Comparison of ENCODE assay signal across 10 cellular contexts in the genomic region with DNA sequence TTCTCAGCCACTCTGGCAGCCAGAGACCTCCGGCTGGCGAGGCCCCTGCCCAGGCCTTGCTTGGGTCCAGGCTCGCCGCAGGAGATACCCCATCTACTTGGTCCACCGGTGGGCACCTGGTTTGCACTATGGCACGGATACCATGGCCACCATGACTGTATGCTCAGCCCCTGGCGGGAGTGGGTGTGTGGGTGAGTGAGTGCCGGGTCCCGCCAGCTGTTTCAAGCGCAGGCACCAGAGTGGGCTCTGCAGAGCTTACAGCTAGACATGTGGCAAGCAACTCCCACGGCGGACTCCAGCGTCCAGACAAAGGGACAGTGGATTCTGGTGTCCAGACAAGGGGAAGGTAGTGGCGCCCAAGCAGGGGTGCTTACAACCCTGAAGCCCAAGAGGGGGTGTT. TPM values are rescaled to one million over a fixed set of nuclear protein-coding genes. Genes with fewer than 3 reads are reported as not detected.
A peak's percentile ranks its signal among the peaks of the same experiment; 100 is the strongest.
DNase-seq lines count a peak whose midpoint lies in the region; ATAC-seq and TF ChIP-seq lines count a peak whose summit lies in the region.
"Had no signal": no experiment of that assay in that cellular context is flagged by ENCODE, and none has a peak within 500 bp of the region (broad histone marks: within the 10 kb centered on the region; RNA-seq: fewer than 3 reads in every experiment).

No MANE protein-coding gene starts in this region.

- CTCF ChIA-PET in naive thymus-derived CD4-positive, alpha-beta T cell (lab: Charles Lee) = no interaction called here

- peaks cover 22% of the 10 kb centered on the region for H3K4me1 ChIP-seq in HUES6 (ENCODE audit: control insufficient read depth, insufficient read depth, low read length)
- peaks cover 26 to 27% of the 10 kb centered on the region in 2 donors for H3K4me1 ChIP-seq in naive thymus-derived CD4-positive, alpha-beta T cell (ENCODE audit: control insufficient read depth in 2 of 2, insufficient read depth in 2 of 2, low read length in 2 of 2)

- POLR2A ChIA-PET in naive thymus-derived CD4-positive, alpha-beta T cell (lab: Charles Lee) = interaction anchor here (0.7 to 1.2 kb wide), 4 partner anchors 10 to 1053 kb away, joined by 3 to 4 read pairs (median 4); a partner anchor contains a TSS

- DNase-seq in AG09309 (ENCODE audit: low read depth) = no peak
- no peak for DNase-seq in naive thymus-derived CD4-positive, alpha-beta T cell
- no peak for DNase-seq in NCI-H82 treated with DMSO at 0.1 percent for 48 hours (lab: John Stamatoyannopoulos, UW; ENCODE audit: unreplicated experiment)
- no peak for DNase-seq in cerebellar nuclear complex (lab: John Stamatoyannopoulos, UW)
- DNase-seq: midbrain, NCI-H526 had no signal

- peaks cover 7% of the 10 kb centered on the region; the same call in 1 of the 2 replicates for H3K9me3 ChIP-seq in HUES6 (ENCODE audit: control insufficient read depth, insufficient read depth, low read depth, low read length)
- H3K9me3 ChIP-seq in naive thymus-derived CD4-positive, alpha-beta T cell (ENCODE audit: control insufficient read depth in 2 of 3, low read length in 3 of 3) = no peaks in the 10 kb centered on the region

- H3K9ac ChIP-seq in HUES6 (ENCODE audit: low read length) = peak overlapping the region; percentile 51

- no peak for TF ChIP-seq CTCF in AG09309 (IDR thresholded peaks at IDR 0.05; ENCODE audit: control insufficient read depth, insufficient read depth, low read depth, low read length, missing control alignments)
- no peak for TF ChIP-seq CTCF in brain (conservative IDR thresholded peaks at IDR 0.05)

- H3K4me3 ChIP-seq in AG09309 (ENCODE audit: control insufficient read depth, low read depth, low read length) = peak overlapping the region; percentile 4
- peak overlapping the region; percentile 96 for H3K4me3 ChIP-seq in HUES6 (ENCODE audit: low read depth, low read length)
- H3K4me3 ChIP-seq in naive thymus-derived CD4-positive, alpha-beta T cell (ENCODE audit: low read length) = no peak overlapping the region

- H3K27ac Mint-ChIP-seq in brain = peak overlapping the region in 2 of 5 experiments; percentile 89 to 90
- H3K27ac Mint-ChIP-seq in naive thymus-derived CD4-positive, alpha-beta T cell = peak overlapping the region in 3 of 9 donors; percentile 54 to 98 (median 97)

- H3K4me3 Mint-ChIP-seq in brain = peak overlapping the region; percentile 88 to 99 (median 98)
- H3K4me3 Mint-ChIP-seq in naive thymus-derived CD4-positive, alpha-beta T cell = peak overlapping the region; percentile 83 to 98 (median 92)

- peaks cover 26% of the 10 kb centered on the region for H3K36me3 Mint-ChIP-seq in brain
- H3K36me3 Mint-ChIP-seq in naive thymus-derived CD4-positive, alpha-beta T cell = peaks cover 0 to 18% (median 0%) of the 10 kb centered on the region in 5 donors

- peaks cover 70% of the 10 kb centered on the region for H3K4me1 Mint-ChIP-seq in brain
- H3K4me1 Mint-ChIP-seq in naive thymus-derived CD4-positive, alpha-beta T cell = peaks cover 47 to 69% (median 60%) of the 10 kb centered on the region in 7 donors

- intact Hi-C loops in naive thymus-derived CD4-positive, alpha-beta T cell (cut with micrococcal nuclease) = loop anchor here (1.0 to 5.0 kb wide), 3 partner anchors 63 to 1052 kb away; a partner anchor contains a TSS

- H3K9me3 Mint-ChIP-seq in brain = peaks cover 0 to 6% (median 3%) of the 10 kb centered on the region in 5 experiments
- H3K9me3 Mint-ChIP-seq in naive thymus-derived CD4-positive, alpha-beta T cell = peaks cover 0 to 3% (median 0%) of the 10 kb centered on the region in 11 donors

- no peak for ATAC-seq in naive thymus-derived CD4-positive, alpha-beta T cell
- ATAC-seq in HG02885 (IDR thresholded peaks at IDR 0.05; ENCODE audit: poor library complexity, unreplicated experiment) (no peak), HG03097 (IDR thresholded peaks at IDR 0.05; ENCODE audit: low FRiP score, unreplicated experiment) (no peak)

- H3K27me3 Mint-ChIP-seq in brain = peaks cover 3% of the 10 kb centered on the region
- no peaks in the 10 kb centered on the region for H3K27me3 Mint-ChIP-seq in naive thymus-derived CD4-positive, alpha-beta T cell

- H3K27me3 ChIP-seq in HUES6 (ENCODE audit: control insufficient read depth, insufficient read depth, low read length) = no peaks in the 10 kb centered on the region
- H3K27me3 ChIP-seq in naive thymus-derived CD4-positive, alpha-beta T cell (ENCODE audit: control insufficient read depth in 2 of 2, insufficient read depth in 2 of 2, low read length in 2 of 2) = no peaks in the 10 kb centered on the region

- H3K36me3 ChIP-seq in HUES6 (ENCODE audit: control insufficient read depth, insufficient read depth, low read length) = peaks cover 17% of the 10 kb centered on the region
- peaks cover 0 to 4% (median 0%) of the 10 kb centered on the region in 3 experiments for H3K36me3 ChIP-seq in naive thymus-derived CD4-positive, alpha-beta T cell (ENCODE audit: control insufficient read depth in 2 of 3, insufficient read depth in 3 of 3, low read length in 3 of 3)

- H3K27ac ChIP-seq in HUES6 (ENCODE audit: low read depth, low read length) = no peak overlapping the region
- peak overlapping the region; percentile 99 for H3K27ac ChIP-seq in naive thymus-derived CD4-positive, alpha-beta T cell (ENCODE audit: low read depth, low read length)

RNA-seq across cellular contexts. Expression of a gene that starts 1.4 kb away (rescaled TPM):
- polyA plus RNA-seq in brain (ENCODE audit: insufficient read depth, low read depth, low replicate concordance) = 42.6 TPM
- total RNA-seq in naive thymus-derived CD4-positive, alpha-beta T cell = 100 to 1,000 TPM in 2 of 5 experiments, 10 to 100 TPM in 3; 87.2 to 131 (median 95.0) TPM
- polyA plus RNA-seq in naive thymus-derived CD4-positive, alpha-beta T cell = 10 to 100 TPM; 49.7 to 59.2 TPM

RNA-seq across cellular contexts. Expression of a gene that starts 2.0 kb away (rescaled TPM):
- polyA plus RNA-seq in brain (ENCODE audit: insufficient read depth, low read depth, low replicate concordance) = 109 TPM
- 10 to 100 TPM; 26.4 to 34.8 (median 28.1) TPM for total RNA-seq in naive thymus-derived CD4-positive, alpha-beta T cell
- 10 to 100 TPM; 30.8 to 56.2 TPM for polyA plus RNA-seq in naive thymus-derived CD4-positive, alpha-beta T cell

RNA-seq across cellular contexts. Expression of a gene that starts 47.7 kb away (rescaled TPM):
- 61.0 TPM for polyA plus RNA-seq in brain (ENCODE audit: insufficient read depth, low read depth, low replicate concordance)
- total RNA-seq in naive thymus-derived CD4-positive, alpha-beta T cell = 10 to 100 TPM; 12.0 to 65.7 (median 17.0) TPM
- 10 to 100 TPM; 34.9 to 45.7 TPM for polyA plus RNA-seq in naive thymus-derived CD4-positive, alpha-beta T cell
